In the genomic region with DNA sequence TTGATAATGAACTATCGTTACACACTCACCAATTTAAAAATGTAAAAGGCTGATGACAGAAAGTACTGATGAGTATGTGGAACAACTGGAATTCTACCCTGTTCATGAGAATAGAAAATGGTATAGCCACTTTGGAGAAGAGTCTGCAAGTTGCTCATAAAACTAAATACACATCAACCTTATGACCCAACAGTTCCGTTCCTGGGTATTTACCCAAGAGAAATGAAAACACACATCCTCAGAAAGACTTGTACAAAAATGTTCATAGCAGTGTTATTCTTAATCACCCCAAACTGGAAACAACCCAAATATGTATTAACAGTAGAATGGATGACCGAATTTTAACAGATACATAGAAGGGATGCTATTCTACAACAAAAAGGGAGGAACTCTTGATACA, we compare ENCODE assay signal across 21 cellular contexts.
"Had no signal": no experiment of that assay in that cellular context is flagged by ENCODE, and none has a peak within 500 bp of the region (broad histone marks: within the 10 kb centered on the region; RNA-seq: fewer than 3 reads in every experiment).

No MANE protein-coding gene starts in this region.

- H3K36me3 ChIP-seq: breast epithelium, colonic mucosa, left lung, transverse colon had no signal

- DNase-seq: activated CD4-positive, alpha-beta T cell treated with anti-CD3 and anti-CD28 coated beads, Interleukin-2, amount 10 ng/mL, durations not matched to agents 7 days and 5 days; activated CD4-positive, CD25-positive, alpha-beta regulatory T cell treated with anti-CD3 and anti-CD28 coated beads, Interleukin-2, amount 50 U/mL, for 72 hours; activated CD8-positive, alpha-beta memory T cell treated with anti-CD3 and anti-CD28 coated beads, Interleukin-2, amount 10 ng/mL, durations not matched to agents 7 days and 5 days; activated CD8-positive, alpha-beta T cell treated with anti-CD3 and anti-CD28 coated beads for 36 hours; activated T-cell treated with anti-CD3 and anti-CD28 coated beads for 4 hours; anterior cingulate cortex; colonic mucosa; foreskin fibroblast; left lung; nephron progenitor cell; nucleus accumbens; stimulated activated CD4-positive, alpha-beta T cell treated with anti-CD3 and anti-CD28 coated beads, Interleukin-2, amount 100 ng/mL, for 48 hours; stimulated activated CD8-positive, alpha-beta memory T cell treated with anti-CD3 and anti-CD28 coated beads, Interleukin-4, amount 100 ng/mL, for 48 hours; stimulated activated naive B cell treated with anti-CD40 and anti-IgM and Interleukin-4, amounts not matched to agents 10 μg/mL and 1 μg/mL and 100 μg/mL, for 72 hours; transverse colon had no signal

- H3K4me3 Mint-ChIP-seq: activated CD4-positive, alpha-beta T cell treated with anti-CD3 and anti-CD28 coated beads, Interleukin-2, amount 10 ng/mL, durations not matched to agents 7 days and 5 days; activated CD8-positive, alpha-beta memory T cell treated with anti-CD3 and anti-CD28 coated beads, Interleukin-2, amount 10 ng/mL, durations not matched to agents 7 days and 5 days; activated CD8-positive, alpha-beta T cell treated with anti-CD3 and anti-CD28 coated beads for 36 hours; activated naive CD4-positive, alpha-beta T cell treated with anti-CD3 and anti-CD28 coated beads, Interleukin-2, amount 50 U/mL, for 24 hours; central memory CD8-positive, alpha-beta T cell; nephron progenitor cell; stimulated activated naive B cell treated with anti-CD40 and anti-IgM and Interleukin-4, amounts not matched to agents 10 μg/mL and 1 μg/mL and 100 μg/mL, for 72 hours had no signal

- H3K27ac ChIP-seq: breast epithelium, colonic mucosa, left lung, transverse colon had no signal

- H3K36me3 Mint-ChIP-seq: activated CD8-positive, alpha-beta memory T cell treated with anti-CD3 and anti-CD28 coated beads, Interleukin-2, amount 10 ng/mL, durations not matched to agents 7 days and 5 days; activated naive CD4-positive, alpha-beta T cell treated with anti-CD3 and anti-CD28 coated beads, Interleukin-2, amount 50 U/mL, for 24 hours; stimulated activated naive B cell treated with anti-CD40 and anti-IgM and Interleukin-4, amounts not matched to agents 10 μg/mL and 1 μg/mL and 100 μg/mL, for 72 hours had no signal

- H3K9me3 ChIP-seq: breast epithelium, colonic mucosa, left lung, transverse colon had no signal

- H3K4me3 ChIP-seq: breast epithelium, colonic mucosa, left lung, lung, smooth muscle cell, transverse colon had no signal

- H3K4me1 Mint-ChIP-seq: activated CD4-positive, alpha-beta T cell treated with anti-CD3 and anti-CD28 coated beads, Interleukin-2, amount 10 ng/mL, durations not matched to agents 7 days and 5 days; activated CD8-positive, alpha-beta memory T cell treated with anti-CD3 and anti-CD28 coated beads, Interleukin-2, amount 10 ng/mL, durations not matched to agents 7 days and 5 days; activated naive CD4-positive, alpha-beta T cell treated with anti-CD3 and anti-CD28 coated beads, Interleukin-2, amount 50 U/mL, for 24 hours; central memory CD8-positive, alpha-beta T cell had no signal

- H3K4me1 ChIP-seq: breast epithelium, colonic mucosa, left lung, transverse colon had no signal

- H3K27me3 ChIP-seq: breast epithelium, colonic mucosa had no signal

- H3K9me3 Mint-ChIP-seq: activated CD4-positive, alpha-beta T cell treated with anti-CD3 and anti-CD28 coated beads, Interleukin-2, amount 10 ng/mL, durations not matched to agents 7 days and 5 days; activated CD8-positive, alpha-beta T cell treated with anti-CD3 and anti-CD28 coated beads for 36 hours; activated naive CD4-positive, alpha-beta T cell treated with anti-CD3 and anti-CD28 coated beads, Interleukin-2, amount 50 U/mL, for 24 hours; central memory CD8-positive, alpha-beta T cell; nephron progenitor cell had no signal

- H3K27ac Mint-ChIP-seq: activated CD4-positive, alpha-beta T cell treated with anti-CD3 and anti-CD28 coated beads, Interleukin-2, amount 10 ng/mL, durations not matched to agents 7 days and 5 days; activated CD8-positive, alpha-beta memory T cell treated with anti-CD3 and anti-CD28 coated beads, Interleukin-2, amount 10 ng/mL, durations not matched to agents 7 days and 5 days; activated CD8-positive, alpha-beta T cell treated with anti-CD3 and anti-CD28 coated beads for 36 hours; activated naive CD4-positive, alpha-beta T cell treated with anti-CD3 and anti-CD28 coated beads, Interleukin-2, amount 50 U/mL, for 24 hours; nephron progenitor cell; stimulated activated naive B cell treated with anti-CD40 and anti-IgM and Interleukin-4, amounts not matched to agents 10 μg/mL and 1 μg/mL and 100 μg/mL, for 72 hours had no signal

- H3K4me2 ChIP-seq: smooth muscle cell had no signal

- ATAC-seq: activated CD8-positive, alpha-beta memory T cell treated with anti-CD3 and anti-CD28 coated beads, Interleukin-2, amount 10 ng/mL, durations not matched to agents 7 days and 5 days; activated CD8-positive, alpha-beta T cell treated with anti-CD3 and anti-CD28 coated beads for 36 hours; left lung; sciatic nerve had no signal
